Comparison of ENCODE assay signal across 10 cellular contexts in the genomic region with DNA sequence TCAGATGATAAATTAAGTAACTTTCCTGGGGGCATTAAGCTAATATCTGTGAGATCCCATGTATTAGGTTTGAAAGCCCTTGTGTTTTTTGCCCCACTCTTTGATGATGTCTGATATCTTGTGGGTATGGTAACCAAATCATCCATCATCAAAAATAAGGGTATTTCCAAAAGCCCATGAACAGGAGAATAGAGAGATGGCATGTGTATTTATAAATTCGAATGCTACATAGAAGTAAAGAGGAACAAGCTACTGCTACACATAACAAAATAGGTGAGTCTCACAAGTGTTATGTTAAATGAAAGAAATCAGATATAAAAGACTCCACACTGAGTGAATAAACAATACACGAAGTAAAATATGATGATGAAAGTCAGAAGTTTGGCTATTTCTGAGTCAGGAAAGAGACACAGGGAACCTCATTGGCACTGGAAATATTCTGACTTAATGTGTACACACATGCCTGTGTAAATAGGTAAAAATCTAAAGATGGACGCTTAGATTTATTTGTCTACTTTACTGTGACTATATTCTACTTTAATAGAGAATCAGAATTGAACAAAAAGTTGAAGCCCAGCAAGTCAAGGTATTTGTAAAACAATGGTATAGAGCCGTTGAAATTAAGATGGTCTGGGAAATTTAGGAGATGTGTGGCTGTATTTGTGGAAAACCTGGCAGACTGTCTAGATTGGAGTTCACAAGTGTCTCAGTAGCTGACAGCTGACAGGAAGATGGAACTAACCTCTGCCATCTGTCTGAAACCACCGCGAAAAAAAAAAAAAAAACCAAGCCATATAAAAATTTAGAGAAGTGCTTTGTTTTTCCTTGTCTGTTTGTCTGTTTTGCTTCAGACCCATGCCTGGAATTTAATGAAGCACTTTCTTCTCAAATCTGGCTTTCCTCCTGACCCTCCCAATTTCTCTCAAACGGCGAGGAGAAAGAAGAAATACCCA.
A peak's percentile ranks its signal among the peaks of the same experiment; 100 is the strongest.
DNase-seq lines count a peak whose midpoint lies in the region; FAIRE-seq and TF ChIP-seq lines count a peak whose summit lies in the region.
"Had no signal": no experiment of that assay in that cellular context is flagged by ENCODE, and none has a peak within 500 bp of the region (broad histone marks: within the 10 kb centered on the region; RNA-seq: fewer than 3 reads in every experiment).

No MANE protein-coding gene starts in this region.

- H3K36me3 ChIP-seq in mesodermal cell (ENCODE audit: control insufficient read depth, insufficient read depth, low read length) (no peaks in the 10 kb centered on the region), tibial nerve (no peaks in the 10 kb centered on the region)

- H3K27me3 ChIP-seq in tibial nerve: no peaks in the 10 kb centered on the region

- TF ChIP-seq POLR2A in tibial nerve (IDR thresholded peaks at IDR 0.05): no peak

- H3K4me3 ChIP-seq in mesodermal cell (ENCODE audit: extremely low read depth, insufficient read depth, low read length, poor library complexity, severe bottlenecking) (no peak overlapping the region), tibial nerve (peak overlapping the region in 2 of 4 donors; percentile 4 to 8)

- no peak for TF ChIP-seq EP300 in tibial nerve (IDR thresholded peaks at IDR 0.05)

- no peaks in the 10 kb centered on the region for H3K27me3 Mint-ChIP-seq in activated CD4-positive, alpha-beta T cell treated with anti-CD3 and anti-CD28 coated beads, Interleukin-2, amount 10 ng/mL, durations not matched to agents 7 days and 5 days

- no peaks in the 10 kb centered on the region for H3K9me3 ChIP-seq in mesodermal cell (ENCODE audit: control insufficient read depth, low read length)
- no peaks in the 10 kb centered on the region for H3K9me3 ChIP-seq in tibial nerve

- CTCF ChIA-PET in activated CD4-positive, alpha-beta T cell treated with anti-CD3 and anti-CD28 coated beads, Interleukin-2, amount 10 ng/mL, durations not matched to agents 7 days and 5 days (lab: Charles Lee): interaction anchor here (0.6 to 1.2 kb wide), 4 partner anchors 9 to 42 kb away, joined by 3 to 6 read pairs (median 4); no protein-coding TSS in a partner anchor

- H3K4me1 Mint-ChIP-seq in activated CD4-positive, alpha-beta T cell treated with anti-CD3 and anti-CD28 coated beads, Interleukin-2, amount 10 ng/mL, durations not matched to agents 7 days and 5 days: peaks cover 16% of the 10 kb centered on the region

- TF ChIP-seq CTCF in tibial nerve (IDR thresholded peaks at IDR 0.05): no peak

- H3K9me3 Mint-ChIP-seq in activated CD4-positive, alpha-beta T cell treated with anti-CD3 and anti-CD28 coated beads, Interleukin-2, amount 10 ng/mL, durations not matched to agents 7 days and 5 days: peaks cover 2% of the 10 kb centered on the region
- H3K9me3 Mint-ChIP-seq: WTC11 had no signal

- DNase-seq in activated CD4-positive, alpha-beta T cell treated with anti-CD3 and anti-CD28 coated beads, Interleukin-2, amount 10 ng/mL, durations not matched to agents 7 days and 5 days: no peak
- DNase-seq in activated CD4-positive, alpha-beta T cell treated with anti-CD3 and anti-CD28 coated beads, Interleukin-2, amount 50 U/mL, for 4 hours: no peak
- DNase-seq in tibial nerve (ENCODE audit: low spot score in 2 of 2): no peak
- DNase-seq in D341Med (ENCODE audit: low spot score): no peak
- no peak for DNase-seq in 8988T
- DNase-seq in DMS153 (lab: John Stamatoyannopoulos, UW): no peak
- DNase-seq: NCI-H526 treated with DMSO at 0.1 percent for 48 hours had no signal

- WGBS in mesodermal cell (ENCODE audit: insufficient coverage in 2 of 2), 2 experiments: 71 to 89% methylated on average over 1 of the region's 8 CpGs
- 30 to 39% methylated on average over 8 of the region's 8 CpGs for WGBS in tibial nerve, 2 donors

- H3K27ac ChIP-seq in mesodermal cell (ENCODE audit: low read depth, low read length, severe bottlenecking) (peak overlapping the region; percentile 54), tibial nerve (peak overlapping the region; percentile 80 to 96 (median 92))

- no peaks in the 10 kb centered on the region for H3K36me3 Mint-ChIP-seq in activated CD4-positive, alpha-beta T cell treated with anti-CD3 and anti-CD28 coated beads, Interleukin-2, amount 10 ng/mL, durations not matched to agents 7 days and 5 days (ENCODE audit: low read depth)
- H3K36me3 Mint-ChIP-seq: WTC11 had no signal

- H3K4me1 ChIP-seq in mesodermal cell (ENCODE audit: control insufficient read depth, insufficient read depth, low read length, poor library complexity, severe bottlenecking) (peaks cover 20% of the 10 kb centered on the region), tibial nerve (peaks cover 0 to 73% (median 52%) of the 10 kb centered on the region in 4 donors)

- H3K4me3 Mint-ChIP-seq in activated CD4-positive, alpha-beta T cell treated with anti-CD3 and anti-CD28 coated beads, Interleukin-2, amount 10 ng/mL, durations not matched to agents 7 days and 5 days: no peak overlapping the region
- H3K4me3 Mint-ChIP-seq: WTC11 had no signal

- H3K27ac Mint-ChIP-seq in activated CD4-positive, alpha-beta T cell treated with anti-CD3 and anti-CD28 coated beads, Interleukin-2, amount 10 ng/mL, durations not matched to agents 7 days and 5 days: peak overlapping the region; percentile 26
- H3K27ac Mint-ChIP-seq: WTC11 had no signal

- FAIRE-seq in TTC549 (lab: Jason Lieb, UNC): peak; percentile 7

- POLR2A ChIA-PET in activated CD4-positive, alpha-beta T cell treated with anti-CD3 and anti-CD28 coated beads, Interleukin-2, amount 10 ng/mL, durations not matched to agents 7 days and 5 days (lab: Charles Lee): no interaction called here
